17 cellular contexts compared by ENCODE assay signal in genomic region chr6:19551611-19552010, GRCh38.
DNase-seq lines count a peak whose midpoint lies in the region; ATAC-seq, FAIRE-seq and TF ChIP-seq lines count a peak whose summit lies in the region.
"Had no signal": no experiment of that assay in that cellular context is flagged by ENCODE, and none has a peak within 500 bp of the region (broad histone marks: within the 10 kb centered on the region; RNA-seq: fewer than 3 reads in every experiment).

No MANE protein-coding gene starts in this region.

- H3K36me3 Mint-ChIP-seq in MCF 10A (ENCODE audit: insufficient read depth, unreplicated experiment): no peaks in the 10 kb centered on the region
- H3K36me3 Mint-ChIP-seq in glutamatergic neuron (ENCODE audit: unreplicated experiment): no peaks in the 10 kb centered on the region
- H3K36me3 Mint-ChIP-seq: CD4-positive, CD25-positive, alpha-beta regulatory T cell had no signal

- H3K4me3 ChIP-seq in breast epithelium (no peak overlapping the region), pancreas (no peak overlapping the region)
- H3K4me3 ChIP-seq: BLaER1 treated with 17β-estradiol and CSF1 and Interleukin-3, amounts not matched to agents 10 nM and 100 nM; GM12878; GM23338 had no signal

- H3K4me3 Mint-ChIP-seq in MCF 10A (ENCODE audit: unreplicated experiment) (no peak overlapping the region), glutamatergic neuron (ENCODE audit: unreplicated experiment) (no peak overlapping the region)
- H3K4me3 Mint-ChIP-seq: CD4-positive, CD25-positive, alpha-beta regulatory T cell; GM23338 had no signal

- 56 to 67% methylated on average over 4 of the region's 4 CpGs for WGBS in pancreas, 2 donors

- POLR2A ChIA-PET in MCF 10A (lab: Yijun Ruan, JAX): interaction anchor here (1.8 kb wide), 1 partner anchor 14 kb away, joined by 10 read pairs; no protein-coding TSS in a partner anchor

- H3K27ac ChIP-seq in breast epithelium (no peak overlapping the region), foreskin keratinocyte (no peak overlapping the region), pancreas (no peak overlapping the region)
- H3K27ac ChIP-seq: 22Rv1; BLaER1 treated with 17β-estradiol and CSF1 and Interleukin-3, amounts not matched to agents 10 nM and 100 nM; HL-60 had no signal

- H3K27me3 ChIP-seq in breast epithelium: no peaks in the 10 kb centered on the region
- peaks cover 8% of the 10 kb centered on the region for H3K27me3 ChIP-seq in foreskin keratinocyte
- no peaks in the 10 kb centered on the region for H3K27me3 ChIP-seq in pancreas
- H3K27me3 ChIP-seq: BLaER1 treated with 17β-estradiol and CSF1 and Interleukin-3, amounts not matched to agents 10 nM and 100 nM had no signal

- H3K27me3 Mint-ChIP-seq in MCF 10A (ENCODE audit: insufficient read depth, unreplicated experiment): no peaks in the 10 kb centered on the region
- H3K27me3 Mint-ChIP-seq in glutamatergic neuron (ENCODE audit: unreplicated experiment): no peaks in the 10 kb centered on the region
- H3K27me3 Mint-ChIP-seq: CD4-positive, CD25-positive, alpha-beta regulatory T cell had no signal

- peak; percentile 87 for ATAC-seq in foreskin keratinocyte
- no peak for ATAC-seq in pancreas
- ATAC-seq: GM12878, GM23338 had no signal

- no peak for FAIRE-seq in pancreas (lab: Jason Lieb, UNC)
- FAIRE-seq: GM12878, GM18507 had no signal

- no TSS peak for BruUV-seq in MCF 10A (replicated peaks; lab: Mats Ljungman, UMichigan)

- H3K4me1 Mint-ChIP-seq in MCF 10A (ENCODE audit: insufficient read depth, unreplicated experiment): no peaks in the 10 kb centered on the region
- H3K4me1 Mint-ChIP-seq in glutamatergic neuron (ENCODE audit: low read depth, unreplicated experiment): peaks cover 2% of the 10 kb centered on the region
- H3K4me1 Mint-ChIP-seq: CD4-positive, CD25-positive, alpha-beta regulatory T cell; GM23338 had no signal

- CTCF ChIA-PET in MCF 10A (lab: Yijun Ruan, JAX): interaction anchor here (1.1 kb wide), 1 partner anchor 14 kb away, joined by 4 read pairs; no protein-coding TSS in a partner anchor

- H3K9me3 ChIP-seq in breast epithelium: peaks cover 0 to 4% of the 10 kb centered on the region in 2 donors
- no peaks in the 10 kb centered on the region for H3K9me3 ChIP-seq in pancreas

- H3K36me3 ChIP-seq in breast epithelium: no peaks in the 10 kb centered on the region
- no peaks in the 10 kb centered on the region for H3K36me3 ChIP-seq in pancreas
- H3K36me3 ChIP-seq: BLaER1 treated with 17β-estradiol and CSF1 and Interleukin-3, amounts not matched to agents 10 nM and 100 nM had no signal

- no peak overlapping the region for H3K27ac Mint-ChIP-seq in MCF 10A (ENCODE audit: low read depth, unreplicated experiment)
- no peak overlapping the region for H3K27ac Mint-ChIP-seq in glutamatergic neuron (ENCODE audit: unreplicated experiment)
- H3K27ac Mint-ChIP-seq: CD4-positive, CD25-positive, alpha-beta regulatory T cell; GM23338 had no signal

- no peak for TF ChIP-seq CTCF in MCF 10A (IDR thresholded peaks at IDR 0.05; ENCODE audit: unreplicated experiment)
- no peak for TF ChIP-seq CTCF in breast epithelium (IDR thresholded peaks at IDR 0.05)
- TF ChIP-seq CTCF in foreskin keratinocyte (conservative IDR thresholded peaks at IDR 0.05): no peak
- TF ChIP-seq CTCF in pancreas (IDR thresholded peaks at IDR 0.05): no peak
- TF ChIP-seq CTCF in glutamatergic neuron (IDR thresholded peaks at IDR 0.05; ENCODE audit: partially characterized antibody, unreplicated experiment): no peak

- peak; percentile 13 for DNase-seq in MCF 10A (ENCODE audit: unreplicated experiment)
- DNase-seq in breast epithelium (ENCODE audit: low spot score in 2 of 2): no peak
- DNase-seq in foreskin keratinocyte: peak; percentile 42 to 56
- DNase-seq in kidney tubule cell (ENCODE audit: low spot score): peak; percentile 90
- no peak for DNase-seq in SKM-1 (lab: John Stamatoyannopoulos, UW; ENCODE audit: unreplicated experiment)
- DNase-seq in pancreas: no peak
- DNase-seq in glutamatergic neuron: no peak
- DNase-seq: AML-193; CD4-positive, CD25-positive, alpha-beta regulatory T cell; DMS 273 treated with DMSO at 0.1 percent for 48 hours; H7 had no signal

- H3K4me1 ChIP-seq in breast epithelium: no peaks in the 10 kb centered on the region
- H3K4me1 ChIP-seq in foreskin keratinocyte: no peaks in the 10 kb centered on the region
- H3K4me1 ChIP-seq in pancreas: no peaks in the 10 kb centered on the region
- H3K4me1 ChIP-seq: BLaER1 treated with 17β-estradiol and CSF1 and Interleukin-3, amounts not matched to agents 10 nM and 100 nM had no signal

- no peak for TF ChIP-seq POLR2A in breast epithelium (IDR thresholded peaks at IDR 0.05)

- H3K9me3 Mint-ChIP-seq in MCF 10A (ENCODE audit: unreplicated experiment): no peaks in the 10 kb centered on the region
- no peaks in the 10 kb centered on the region for H3K9me3 Mint-ChIP-seq in glutamatergic neuron (ENCODE audit: unreplicated experiment)

- intact Hi-C loops in MCF 10A (cut with micrococcal nuclease): no loop called here
- intact Hi-C loops in breast epithelium (cut with DNase I; ENCODE audit: low total_unique reads): no loop called here
- intact Hi-C loops in pancreas (cut with DNase I): no loop called here

Comparison
In these comparisons a context has a peak if more than half of its experiments do, and no peak if none do; other contexts are left out.
1. DNase-seq: peak in MCF 10A (single experiment), foreskin keratinocyte (2 of 2) and kidney tubule cell (single experiment); none in breast epithelium (0 of 2), SKM-1 (single experiment), pancreas (0 of 6) and glutamatergic neuron (single experiment).